In genomic region chr12:26651566-26652188, GRCh38 we compare ENCODE assay signal across 8 cellular contexts.
A peak's percentile ranks its signal among the peaks of the same experiment; 100 is the strongest.
DNase-seq lines count a peak whose midpoint lies in the region; ATAC-seq and TF ChIP-seq lines count a peak whose summit lies in the region.

No MANE protein-coding gene starts in this region.

- H3K27me3 ChIP-seq in left lung, result no peaks in the 10 kb centered on the region

- H3K4me3 ChIP-seq in left lung, result no peak overlapping the region

- TF ChIP-seq CTCF in left lung (IDR thresholded peaks at IDR 0.05), result peak; percentile 51 to 58

- ATAC-seq in Right ventricle myocardium inferior, result peak; percentile 50
- ATAC-seq in left lung, result peak; percentile 87
- peak; percentile 79 for ATAC-seq in stimulated activated naive CD8-positive, alpha-beta T cell treated with anti-CD3 and anti-CD28 coated beads, Interleukin-15, Interleukin-2, amounts not matched to agents 100 U/mL and 50 U/mL, for 24 hours
- ATAC-seq in GM18868 (IDR thresholded peaks at IDR 0.05; ENCODE audit: unreplicated experiment), result no peak

- no peak overlapping the region for H3K27ac ChIP-seq in left lung

- H3K4me1 ChIP-seq in left lung, result no peaks in the 10 kb centered on the region

- intact Hi-C loops in Right ventricle myocardium inferior (cut with DNase I) (loop anchor here (2.0 to 5.0 kb wide), 2 partner anchors 217 to 559 kb away; no protein-coding TSS in a partner anchor), cardiac septum (cut with DNase I) (loop anchor here (5.0 kb wide), 2 partner anchors 219 to 554 kb away; no protein-coding TSS in a partner anchor), left lung (cut with DNase I) (no loop called here)

- peaks cover 0 to 5% of the 10 kb centered on the region in 2 donors for H3K9me3 ChIP-seq in left lung

- DNase-seq in Right ventricle myocardium inferior (ENCODE audit: missing footprints) (no peak), cardiac septum (ENCODE audit: low spot score) (no peak), NCI-H1048 (lab: John Stamatoyannopoulos, UW) (peak; percentile 26), SKM-1 treated with dmso at 0.1 percent for 144 hours (lab: John Stamatoyannopoulos, UW; ENCODE audit: unreplicated experiment) (peak; percentile 1), dedifferentiated amniotic fluid mesenchymal stem cell (ENCODE audit: extremely low spot score) (peak; percentile 73), left lung (no peak)
- DNase-seq in stimulated activated naive CD8-positive, alpha-beta T cell treated with anti-CD3 and anti-CD28 coated beads, Interleukin-15, Interleukin-2, amounts not matched to agents 100 U/mL and 50 U/mL, for 24 hours, result peak; percentile 58

- peaks cover 0 to 59% of the 10 kb centered on the region in 2 donors for H3K36me3 ChIP-seq in left lung

Comparison
In these comparisons a context has a peak if more than half of its experiments do, and no peak if none do; other contexts are left out.
1. DNase-seq: peak in NCI-H1048 (single experiment), SKM-1 treated with dmso at 0.1 percent for 144 hours (single experiment), dedifferentiated amniotic fluid mesenchymal stem cell (single experiment) and stimulated activated naive CD8-positive, alpha-beta T cell treated with anti-CD3 and anti-CD28 coated beads, Interleukin-15, Interleukin-2, amounts not matched to agents 100 U/mL and 50 U/mL, for 24 hours (single experiment); none in Right ventricle myocardium inferior (single experiment), cardiac septum (single experiment) and left lung (0 of 2).
2. intact Hi-C loops: an anchor here in Right ventricle myocardium inferior (2.0 to 5.0 kb wide) and cardiac septum (5.0 kb wide); none called in left lung.